Comparison of ENCODE assay signal across 8 cellular contexts in genomic region chr12:119989619-119990381, GRCh38. TPM values are rescaled to one million over a fixed set of nuclear protein-coding genes. Genes with fewer than 3 reads are reported as not detected.
DNase-seq lines count a peak whose midpoint lies in the region; ATAC-seq and TF ChIP-seq lines count a peak whose summit lies in the region.

No MANE protein-coding gene starts in this region.

- H3K27me3 ChIP-seq in kidney epithelial cell (ENCODE audit: control insufficient read depth, insufficient read depth, low read length) = peaks cover 8% of the 10 kb centered on the region

- H3K9me3 ChIP-seq in ES-I3 (ENCODE audit: control insufficient read depth, insufficient read depth, low read length) = no peaks in the 10 kb centered on the region

- peak overlapping the region; percentile 61 for H3K9ac ChIP-seq in ES-I3 (ENCODE audit: low read depth, low read length)

- no peaks in the 10 kb centered on the region for H3K36me3 Mint-ChIP-seq in chondrocyte (ENCODE audit: low read depth)

- DNase-seq in LNCaP clone FGC (ENCODE audit: low read depth) (peak; percentile 19), chondrocyte (ENCODE audit: low spot score) (peak; percentile 93), kidney epithelial cell (ENCODE audit: low read depth) (no peak)
- peak; percentile 45 to 60 for DNase-seq in stimulated activated CD4-positive, alpha-beta T cell treated with anti-CD3 and anti-CD28 coated beads, Interleukin-15, amount 100 ng/mL, for 1 hour (ENCODE audit: low read depth in 1 of 2, low spot score in 1 of 2)

- H3K4me1 ChIP-seq in ES-I3 (ENCODE audit: insufficient read depth, low read length) = peaks cover 10% of the 10 kb centered on the region; the same call in 1 of the 2 replicates

- H3K4me3 Mint-ChIP-seq in chondrocyte (ENCODE audit: unreplicated experiment) = peak overlapping the region; percentile 64

- H3K36me3 ChIP-seq in ES-I3 (ENCODE audit: insufficient read depth, low read length) (no peaks in the 10 kb centered on the region), kidney epithelial cell (ENCODE audit: control insufficient read depth, insufficient read depth, low read length) (no peaks in the 10 kb centered on the region)

- H3K27me3 Mint-ChIP-seq in chondrocyte (ENCODE audit: low read depth) = peaks cover 58% of the 10 kb centered on the region

- no peak for TF ChIP-seq CTCF in LNCaP clone FGC (IDR thresholded peaks at IDR 0.05; ENCODE audit: control insufficient read depth, extremely low read depth, insufficient read depth)
- TF ChIP-seq CTCF in chondrocyte (IDR thresholded peaks at IDR 0.05) = no peak
- no peak for TF ChIP-seq CTCF in kidney epithelial cell (IDR thresholded peaks at IDR 0.05; ENCODE audit: insufficient read depth, low read length, poor library complexity, severe bottlenecking)

- peaks cover 6% of the 10 kb centered on the region for H3K4me1 Mint-ChIP-seq in chondrocyte (ENCODE audit: low read depth)

- no peak overlapping the region for H3K27ac Mint-ChIP-seq in chondrocyte (ENCODE audit: unreplicated experiment)

- H3K4me3 ChIP-seq in LNCaP clone FGC (ENCODE audit: low read depth, low read length) (peak overlapping the region; percentile 61), kidney epithelial cell (ENCODE audit: low read depth, low read length) (peak overlapping the region; percentile 48)

- H3K9me3 Mint-ChIP-seq in chondrocyte (ENCODE audit: low read depth) = no peaks in the 10 kb centered on the region

- ATAC-seq in GM21737 (IDR thresholded peaks at IDR 0.05; ENCODE audit: unreplicated experiment) (peak; percentile 42), HG02884 (IDR thresholded peaks at IDR 0.05; ENCODE audit: unreplicated experiment) (no peak)
- peak; percentile 5 to 6 for ATAC-seq in activated CD4-positive, CD25-positive, alpha-beta regulatory T cell treated with anti-CD3 and anti-CD28 coated beads, Interleukin-2, amount 50 U/mL, for 24 hours

RNA-seq across cellular contexts. Expression of gene BICDL1, which starts 0.8 kb away (rescaled TPM):
- total RNA-seq in chondrocyte (0.12 to 0.45 TPM (median 0.26 TPM) in 3 replicates), kidney epithelial cell (7.9 and 9.2 TPM in 2 replicates)
